Comparison of ENCODE assay signal across 26 cellular contexts in the genomic region with DNA sequence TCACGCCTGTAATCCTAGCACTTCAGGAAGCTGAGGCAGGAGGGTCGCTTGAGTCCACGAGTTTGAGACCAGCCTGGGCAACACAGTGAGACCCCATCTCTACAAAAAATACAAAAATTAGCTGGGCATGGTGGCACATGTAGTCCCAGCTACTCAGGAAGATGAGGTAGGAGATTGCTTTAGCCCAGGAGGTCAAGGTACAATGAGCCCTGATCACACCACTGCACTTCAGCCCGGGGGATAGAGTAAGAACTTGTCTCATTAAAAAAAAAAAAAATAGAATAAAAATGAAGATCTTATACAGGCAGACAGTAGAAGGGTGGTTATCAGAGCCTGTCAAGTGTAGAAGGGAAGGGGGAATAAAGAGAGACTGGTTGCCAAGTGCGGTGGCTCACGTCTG.
A peak's percentile ranks its signal among the peaks of the same experiment; 100 is the strongest.
DNase-seq lines count a peak whose midpoint lies in the region; ATAC-seq, FAIRE-seq and TF ChIP-seq lines count a peak whose summit lies in the region.
"Had no signal": no experiment of that assay in that cellular context is flagged by ENCODE, and none has a peak within 500 bp of the region (broad histone marks: within the 10 kb centered on the region; RNA-seq: fewer than 3 reads in every experiment).

No MANE protein-coding gene starts in this region.

- H3K27me3 ChIP-seq in K562 (ENCODE audit: control insufficient read depth in 2 of 2, insufficient read depth in 2 of 2, low read length in 2 of 2) (no peaks in the 10 kb centered on the region), small intestine (ENCODE audit: control insufficient read depth in 2 of 2, insufficient read depth in 2 of 2, low read length in 2 of 2) (no peaks in the 10 kb centered on the region)
- H3K27me3 ChIP-seq: BE2C; BLaER1 treated with 17β-estradiol and CSF1 and Interleukin-3, amounts not matched to agents 10 nM and 100 nM had no signal

- no peak overlapping the region for H3K9ac ChIP-seq in K562 (ENCODE audit: insufficient read depth in 1 of 2, low read depth in 2 of 2, low read length in 2 of 2)
- H3K9ac ChIP-seq: BLaER1 treated with 17β-estradiol and CSF1 and Interleukin-3, amounts not matched to agents 10 nM and 100 nM had no signal

- H3K36me3 Mint-ChIP-seq in activated naive CD4-positive, alpha-beta T cell treated with anti-CD3 and anti-CD28 coated beads, Interleukin-2, amount 10 ng/mL, durations not matched to agents 7 days and 5 days = peaks cover 58% of the 10 kb centered on the region
- H3K36me3 Mint-ChIP-seq in T-helper 17 cell (ENCODE audit: low read depth) = peaks cover 7% of the 10 kb centered on the region
- H3K36me3 Mint-ChIP-seq in activated CD8-positive, alpha-beta memory T cell treated with anti-CD3 and anti-CD28 coated beads, Interleukin-2, amount 10 ng/mL, durations not matched to agents 7 days and 5 days = peaks cover 48% of the 10 kb centered on the region

- intact Hi-C loops in K562 (cut with micrococcal nuclease) = no loop called here

- H3K4me3 Mint-ChIP-seq in activated naive CD4-positive, alpha-beta T cell treated with anti-CD3 and anti-CD28 coated beads, Interleukin-2, amount 10 ng/mL, durations not matched to agents 7 days and 5 days = no peak overlapping the region
- no peak overlapping the region for H3K4me3 Mint-ChIP-seq in T-helper 17 cell
- no peak overlapping the region for H3K4me3 Mint-ChIP-seq in activated CD8-positive, alpha-beta memory T cell treated with anti-CD3 and anti-CD28 coated beads, Interleukin-2, amount 10 ng/mL, durations not matched to agents 7 days and 5 days
- H3K4me3 Mint-ChIP-seq: CD14-positive monocyte; CD4-positive, alpha-beta T cell; CD8-positive, alpha-beta memory T cell; HFFc6 had no signal

- TF ChIP-seq CTCF in K562 (IDR thresholded peaks at IDR 0.05 in 2 of 3, conservative IDR thresholded peaks at IDR 0.05 in 1 of 3; ENCODE audit: insufficient read depth in 2 of 3, low read depth in 1 of 3, low read length in 3 of 3) = no peak

- no peaks in the 10 kb centered on the region for H3K79me2 ChIP-seq in K562 (ENCODE audit: control insufficient read depth, insufficient read depth, low read length)

- no peak for TF ChIP-seq EP300 in K562 (IDR thresholded peaks at IDR 0.05; ENCODE audit: low read length)

- no peaks in the 10 kb centered on the region for H3K27me3 Mint-ChIP-seq in activated naive CD4-positive, alpha-beta T cell treated with anti-CD3 and anti-CD28 coated beads, Interleukin-2, amount 10 ng/mL, durations not matched to agents 7 days and 5 days
- H3K27me3 Mint-ChIP-seq in T-helper 17 cell = no peaks in the 10 kb centered on the region
- H3K27me3 Mint-ChIP-seq in activated CD8-positive, alpha-beta memory T cell treated with anti-CD3 and anti-CD28 coated beads, Interleukin-2, amount 10 ng/mL, durations not matched to agents 7 days and 5 days = no peaks in the 10 kb centered on the region
- H3K27me3 Mint-ChIP-seq: CD4-positive, alpha-beta T cell had no signal

- POLR2A ChIA-PET in K562 (lab: Yijun Ruan, JAX) = interaction anchor here (1.5 kb wide), 1 partner anchor 10 kb away, joined by 3 read pairs; no protein-coding TSS in a partner anchor

- no peak overlapping the region for H3K4me2 ChIP-seq in K562 (ENCODE audit: insufficient read depth, low read length)
- H3K4me2 ChIP-seq: A549; BLaER1 treated with 17β-estradiol and CSF1 and Interleukin-3, amounts not matched to agents 10 nM and 100 nM had no signal

- H3K4me1 Mint-ChIP-seq in activated naive CD4-positive, alpha-beta T cell treated with anti-CD3 and anti-CD28 coated beads, Interleukin-2, amount 10 ng/mL, durations not matched to agents 7 days and 5 days = peaks cover 4% of the 10 kb centered on the region
- H3K4me1 Mint-ChIP-seq in T-helper 17 cell = peaks cover 5% of the 10 kb centered on the region
- H3K4me1 Mint-ChIP-seq in activated CD8-positive, alpha-beta memory T cell treated with anti-CD3 and anti-CD28 coated beads, Interleukin-2, amount 10 ng/mL, durations not matched to agents 7 days and 5 days = peaks cover 5% of the 10 kb centered on the region
- H3K4me1 Mint-ChIP-seq: CD14-positive monocyte had no signal

- H3K27ac ChIP-seq in K562 (ENCODE audit: extremely low read depth, low read depth, low read length) (no peak overlapping the region), small intestine (ENCODE audit: low read depth in 1 of 2, low read length in 1 of 2) (no peak overlapping the region)
- H3K27ac ChIP-seq: A549; BLaER1 treated with 17β-estradiol and CSF1 and Interleukin-3, amounts not matched to agents 10 nM and 100 nM had no signal

- in situ Hi-C loops in K562 (cut with MboI) = no loop called here

- no peak for TF ChIP-seq RAD21 in K562 (CRISPR knock-in tag; conservative IDR thresholded peaks at IDR 0.05 in 1 of 2, IDR thresholded peaks at IDR 0.05 in 1 of 2)

- no peak overlapping the region for H2AFZ ChIP-seq in K562 (ENCODE audit: low read depth, low read length)

- WGBS in K562 (ENCODE audit: insufficient coverage, low coverage, missing lambda C conversion rate) = 97% methylated on average over 6 of the region's 6 CpGs
- WGBS in small intestine, 3 donors = 88 to 94% (median 89%) methylated on average over 6 of the region's 6 CpGs

- H4K20me1 ChIP-seq in K562 (replicated peaks; ENCODE audit: control insufficient read depth, insufficient read depth, low read length) = no peaks in the 10 kb centered on the region

- H3K9me3 ChIP-seq in T-helper 17 cell (ENCODE audit: control insufficient read depth, low read length, poor library complexity, severe bottlenecking) (no peaks in the 10 kb centered on the region), K562 (replicated peaks; ENCODE audit: control insufficient read depth, insufficient read depth, low read depth, low read length) (0 out of 2 replicates have a peak, but pooled peaks cover 3% of the 10 kb centered on the region), small intestine (ENCODE audit: control insufficient read depth, low read depth) (no peaks in the 10 kb centered on the region)
- H3K9me3 ChIP-seq: BE2C had no signal

- no peak for TF ChIP-seq POLR2A in K562 (conservative IDR thresholded peaks at IDR 0.05)

- FAIRE-seq in K562 (lab: Jason Lieb, UNC) = no peak
- FAIRE-seq in small intestine (lab: Jason Lieb, UNC) = no peak
- FAIRE-seq: A549, D721Med, H54 had no signal

- peaks cover 5% of the 10 kb centered on the region for H3K9me3 Mint-ChIP-seq in activated naive CD4-positive, alpha-beta T cell treated with anti-CD3 and anti-CD28 coated beads, Interleukin-2, amount 10 ng/mL, durations not matched to agents 7 days and 5 days
- H3K9me3 Mint-ChIP-seq in activated CD8-positive, alpha-beta memory T cell treated with anti-CD3 and anti-CD28 coated beads, Interleukin-2, amount 10 ng/mL, durations not matched to agents 7 days and 5 days (ENCODE audit: low read depth) = peaks cover 5% of the 10 kb centered on the region

- CTCF ChIA-PET in activated naive CD4-positive, alpha-beta T cell treated with anti-CD3 and anti-CD28 coated beads, Interleukin-2, amount 10 ng/mL, durations not matched to agents 7 days and 5 days (lab: Charles Lee) = no interaction called here
- CTCF ChIA-PET in K562 (lab: Yijun Ruan, JAX; ENCODE audit: low intra/inter-chr PET ratio) = no interaction called here
- CTCF ChIA-PET in activated CD8-positive, alpha-beta memory T cell treated with anti-CD3 and anti-CD28 coated beads, Interleukin-2, amount 10 ng/mL, durations not matched to agents 7 days and 5 days (lab: Charles Lee) = no interaction called here

- no peaks in the 10 kb centered on the region for H3K9me1 ChIP-seq in K562 (ENCODE audit: control insufficient read depth, insufficient read depth, low read length)

- DNase-seq in activated naive CD4-positive, alpha-beta T cell treated with anti-CD3 and anti-CD28 coated beads, Interleukin-2, amount 10 ng/mL, durations not matched to agents 7 days and 5 days = no peak
- DNase-seq in activated naive CD4-positive, alpha-beta T cell treated with Interleukin-2 at 50 U/mL for 16 hours = no peak
- DNase-seq in T-helper 17 cell (no peak), K562 (ENCODE audit: extremely low read depth in 1 of 4, low spot score in 3 of 4) (no peak), small intestine (peak; percentile 44), NCI-H1092 (lab: John Stamatoyannopoulos, UW) (no peak)
- no peak for DNase-seq in activated CD8-positive, alpha-beta memory T cell treated with anti-CD3 and anti-CD28 coated beads, Interleukin-2, amount 10 ng/mL, durations not matched to agents 7 days and 5 days
- DNase-seq: 8988T; ACHN; AML-193; BE2C; CD4-positive, alpha-beta T cell; CD8-positive, alpha-beta memory T cell; DMS 273 treated with DMSO at 0.1 percent for 48 hours; DMS79; EL; GDM1; GOT3; HFFc6 had no signal

- BruUV-seq in K562 (replicated peaks; lab: Mats Ljungman, UMichigan) = no TSS peak

- H3K36me3 ChIP-seq in K562 (ENCODE audit: control insufficient read depth, insufficient read depth, low read length) (peaks cover 70% of the 10 kb centered on the region), small intestine (ENCODE audit: control insufficient read depth in 2 of 2, insufficient read depth in 2 of 2, low read length in 2 of 2) (peaks cover 2 to 15% of the 10 kb centered on the region in 2 donors)

- ATAC-seq in T-helper 17 cell = no peak
- no peak for ATAC-seq in K562
- no peak for ATAC-seq in activated CD8-positive, alpha-beta memory T cell treated with anti-CD3 and anti-CD28 coated beads, Interleukin-2, amount 10 ng/mL, durations not matched to agents 7 days and 5 days
- ATAC-seq: A549, GM12878 had no signal

- H3K4me1 ChIP-seq in K562 (replicated peaks in 1 of 2; ENCODE audit: control insufficient read depth in 2 of 2, insufficient read depth in 2 of 2, low read length in 2 of 2) (no peaks in the 10 kb centered on the region), small intestine (ENCODE audit: control insufficient read depth in 2 of 2, insufficient read depth in 1 of 2, low read depth in 1 of 2, low read length in 1 of 2) (no peaks in the 10 kb centered on the region)
- H3K4me1 ChIP-seq: A549; BE2C; BLaER1 treated with 17β-estradiol and CSF1 and Interleukin-3, amounts not matched to agents 10 nM and 100 nM; HAP-1 had no signal

- H3K4me3 ChIP-seq in K562 (no peak overlapping the region), small intestine (ENCODE audit: low read depth in 1 of 2, low read length in 2 of 2) (no peak overlapping the region)
- H3K4me3 ChIP-seq: A549; BLaER1 treated with 17β-estradiol and CSF1 and Interleukin-3, amounts not matched to agents 10 nM and 100 nM; GM12878; HAP-1 had no signal

- peak overlapping the region; percentile 5 for H3K27ac Mint-ChIP-seq in activated naive CD4-positive, alpha-beta T cell treated with anti-CD3 and anti-CD28 coated beads, Interleukin-2, amount 10 ng/mL, durations not matched to agents 7 days and 5 days
- peak overlapping the region; percentile 85 for H3K27ac Mint-ChIP-seq in T-helper 17 cell
- H3K27ac Mint-ChIP-seq in activated CD8-positive, alpha-beta memory T cell treated with anti-CD3 and anti-CD28 coated beads, Interleukin-2, amount 10 ng/mL, durations not matched to agents 7 days and 5 days = no peak overlapping the region
- H3K27ac Mint-ChIP-seq: CD4-positive, alpha-beta T cell; HFFc6 had no signal

TF ChIP-seq in K562, 482 proteins besides CTCF, POLR2A, EP300 and RAD21:
- TF ChIP-seq ZNF121 (CRISPR knock-in tag; conservative IDR thresholded peaks at IDR 0.05) = peak; percentile 34; the same call in 1 of the 2 replicates
- no peak for TF ChIP-seq DPF2 (IDR thresholded peaks at IDR 0.05)
